9 cellular contexts compared by ENCODE assay signal in the genomic region with DNA sequence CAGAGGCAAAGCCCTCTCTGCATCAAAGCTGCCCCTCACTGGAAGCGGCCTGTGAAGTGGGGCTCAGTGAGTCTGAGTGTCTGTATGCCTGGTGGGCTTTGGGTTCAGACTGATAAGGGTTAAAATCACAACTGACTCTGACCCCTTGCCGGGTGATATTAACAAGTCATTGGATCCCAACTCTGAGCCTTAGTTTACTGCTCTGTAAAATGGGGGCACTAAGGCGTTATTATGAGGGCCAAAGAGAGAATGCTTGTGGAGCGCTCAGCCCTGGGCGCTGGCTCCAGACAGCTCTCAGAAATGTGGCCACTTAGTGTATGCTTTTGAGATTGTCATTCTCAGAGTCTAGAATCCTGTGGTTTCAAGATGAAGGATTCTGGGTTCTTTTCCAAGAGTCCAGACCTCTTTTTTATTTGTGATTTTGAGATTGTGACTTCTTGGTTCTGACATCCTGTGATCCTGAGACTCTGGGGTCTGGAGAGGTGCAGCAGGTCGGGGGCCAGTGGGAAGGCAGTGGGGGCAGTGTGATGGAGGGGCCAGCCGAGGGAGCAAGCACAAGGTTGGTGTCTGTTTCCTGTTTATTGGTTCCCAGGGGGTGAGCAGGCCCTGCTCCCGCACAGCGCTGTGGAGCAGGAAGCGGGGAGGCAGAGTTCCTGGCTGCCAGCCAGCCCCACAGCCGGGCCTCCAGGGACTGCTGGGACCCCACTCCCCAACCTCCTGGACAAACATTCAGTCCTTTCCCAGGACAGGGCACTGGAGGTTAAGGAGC. TPM values are rescaled to one million over a fixed set of nuclear protein-coding genes. Genes with fewer than 3 reads are reported as not detected.
DNase-seq lines count a peak whose midpoint lies in the region; ATAC-seq and TF ChIP-seq lines count a peak whose summit lies in the region.
"Had no signal": no experiment of that assay in that cellular context is flagged by ENCODE, and none has a peak within 500 bp of the region (broad histone marks: within the 10 kb centered on the region; RNA-seq: fewer than 3 reads in every experiment).

No MANE protein-coding gene starts in this region.

- H3K4me3 Mint-ChIP-seq in HFFc6: peak overlapping the region; percentile 65
- peak overlapping the region; percentile 16 for H3K4me3 Mint-ChIP-seq in stimulated activated memory B cell treated with anti-CD40 and anti-IgM and Interleukin-4, amounts not matched to agents 10 μg/mL and 1 μg/mL and 100 μg/mL, for 72 hours
- H3K4me3 Mint-ChIP-seq: activated naive CD8-positive, alpha-beta T cell had no signal

- peaks cover 24% of the 10 kb centered on the region for H3K36me3 Mint-ChIP-seq in HFFc6 (ENCODE audit: low read depth)
- peaks cover 48% of the 10 kb centered on the region for H3K36me3 Mint-ChIP-seq in stimulated activated memory B cell treated with anti-CD40 and anti-IgM and Interleukin-4, amounts not matched to agents 10 μg/mL and 1 μg/mL and 100 μg/mL, for 72 hours
- H3K36me3 Mint-ChIP-seq: activated naive CD8-positive, alpha-beta T cell had no signal

- H3K9ac ChIP-seq in PC-3 (ENCODE audit: low read length): no peak overlapping the region

- BruUV-seq in PC-3 (replicated peaks; lab: Mats Ljungman, UMichigan): no TSS peak

- no peaks in the 10 kb centered on the region for H3K9me3 Mint-ChIP-seq in HFFc6
- no peaks in the 10 kb centered on the region for H3K9me3 Mint-ChIP-seq in stimulated activated memory B cell treated with anti-CD40 and anti-IgM and Interleukin-4, amounts not matched to agents 10 μg/mL and 1 μg/mL and 100 μg/mL, for 72 hours

- H4K20me1 ChIP-seq in hepatocyte (ENCODE audit: insufficient read depth, poor library complexity, severe bottlenecking) (peaks cover 50% of the 10 kb centered on the region), PC-3 (ENCODE audit: low read length) (no peaks in the 10 kb centered on the region)

- no peak overlapping the region for H2AFZ ChIP-seq in hepatocyte
- no peak overlapping the region for H2AFZ ChIP-seq in PC-3 (ENCODE audit: low read length)

- no peak overlapping the region for H3K4me3 ChIP-seq in hepatocyte
- H3K4me3 ChIP-seq in PC-3 (ENCODE audit: low read length): no peak overlapping the region

- H3K9me3 ChIP-seq in hepatocyte (ENCODE audit: low read depth) (no peaks in the 10 kb centered on the region), PC-3 (ENCODE audit: low read length) (no peaks in the 10 kb centered on the region)

- no peak for ATAC-seq in stimulated activated memory B cell treated with anti-CD40 and anti-IgM and Interleukin-4, amounts not matched to agents 10 μg/mL and 1 μg/mL and 100 μg/mL, for 72 hours
- ATAC-seq in PC-3: no peak

- peaks cover 3% of the 10 kb centered on the region for H3K27me3 Mint-ChIP-seq in HFFc6 (ENCODE audit: insufficient read depth)
- no peaks in the 10 kb centered on the region for H3K27me3 Mint-ChIP-seq in stimulated activated memory B cell treated with anti-CD40 and anti-IgM and Interleukin-4, amounts not matched to agents 10 μg/mL and 1 μg/mL and 100 μg/mL, for 72 hours
- H3K27me3 Mint-ChIP-seq: activated naive CD8-positive, alpha-beta T cell had no signal

- H3K36me3 ChIP-seq in hepatocyte (replicated peaks; ENCODE audit: insufficient read depth, low read depth) (no peaks in the 10 kb centered on the region), PC-3 (ENCODE audit: low read depth, low read length) (no peaks in the 10 kb centered on the region)

- no peaks in the 10 kb centered on the region for H3F3A ChIP-seq in PC-3 (ENCODE audit: low read length, unreplicated experiment)

- 49% methylated on average over 11 of the region's 11 CpGs for WGBS in hepatocyte (ENCODE audit: low lambda C conversion rate, missing lambda C conversion rate)

- no peaks in the 10 kb centered on the region for H3K27me3 ChIP-seq in hepatocyte
- H3K27me3 ChIP-seq in PC-3 (ENCODE audit: low read length): no peaks in the 10 kb centered on the region

- H3K79me2 ChIP-seq in hepatocyte (peaks cover 100% of the 10 kb centered on the region), PC-3 (ENCODE audit: low read length) (no peaks in the 10 kb centered on the region)

- POLR2A ChIA-PET in PC-3 (lab: Charles Lee; ENCODE audit: unreplicated experiment): no interaction called here

- no peak for TF ChIP-seq CTCF in HFFc6 (IDR thresholded peaks at IDR 0.05)
- TF ChIP-seq CTCF in hepatocyte (IDR thresholded peaks at IDR 0.05; ENCODE audit: poor library complexity): no peak
- no peak for TF ChIP-seq CTCF in PC-3 (conservative IDR thresholded peaks at IDR 0.05; ENCODE audit: low read depth, low read length)

- H3K9me2 ChIP-seq in hepatocyte (replicated peaks; ENCODE audit: insufficient read depth) (no peaks in the 10 kb centered on the region), PC-3 (replicated peaks; ENCODE audit: low read length) (no peaks in the 10 kb centered on the region)

- H3K4me1 ChIP-seq in hepatocyte (ENCODE audit: insufficient read depth): peaks cover 58% of the 10 kb centered on the region
- no peaks in the 10 kb centered on the region for H3K4me1 ChIP-seq in PC-3 (ENCODE audit: insufficient read depth, low read length)

- peaks cover 90% of the 10 kb centered on the region for H3K4me1 Mint-ChIP-seq in HFFc6 (ENCODE audit: low read depth)
- H3K4me1 Mint-ChIP-seq in stimulated activated memory B cell treated with anti-CD40 and anti-IgM and Interleukin-4, amounts not matched to agents 10 μg/mL and 1 μg/mL and 100 μg/mL, for 72 hours: peaks cover 66% of the 10 kb centered on the region

- H3K27ac Mint-ChIP-seq in HFFc6: peak overlapping the region; percentile 95
- peak overlapping the region; percentile 95 for H3K27ac Mint-ChIP-seq in stimulated activated memory B cell treated with anti-CD40 and anti-IgM and Interleukin-4, amounts not matched to agents 10 μg/mL and 1 μg/mL and 100 μg/mL, for 72 hours
- H3K27ac Mint-ChIP-seq: activated naive CD8-positive, alpha-beta T cell had no signal

- peak overlapping the region; percentile 62 for H3K4me2 ChIP-seq in hepatocyte
- H3K4me2 ChIP-seq in PC-3 (ENCODE audit: low read length): no peak overlapping the region

- H3K27ac ChIP-seq in hepatocyte (peak overlapping the region; percentile 82), PC-3 (ENCODE audit: low read length) (no peak overlapping the region)

- DNase-seq in HFFc6 (peak; percentile 54), UCSD-AML1 (lab: John Stamatoyannopoulos, UW; ENCODE audit: unreplicated experiment) (peak; percentile 79), hepatocyte (ENCODE audit: low spot score) (no peak), NCI-H1930 (lab: John Stamatoyannopoulos, UW) (no peak), PC-3 (no peak), NCI-H187 (lab: John Stamatoyannopoulos, UW) (no peak)
- no peak for DNase-seq in stimulated activated CD8-positive, alpha-beta memory T cell treated with anti-CD3 and anti-CD28 coated beads, Interleukin-4, amount 100 ng/mL, for 48 hours

- CTCF ChIA-PET in PC-3 (lab: Charles Lee): interaction anchor here (0.7 kb wide), 1 partner anchor 9 kb away, joined by 4 read pairs; no protein-coding TSS in a partner anchor

- intact Hi-C loops in PC-3 (cut with micrococcal nuclease): no loop called here

RNA-seq across cellular contexts. Expression of a gene that starts 13.4 kb away (rescaled TPM):
- 100 to 1,000 TPM in 2 of 6 experiments, 10 to 100 TPM in 4; 84.6 to 112 (median 92.1) TPM for total RNA-seq in HFFc6 (2021; fragmentation: NEBNext Ultra II Directional; extraction: Animal tissue kit (Norgen Biotek cat#: 25700))
- total RNA-seq in hepatocyte (26.6 and 35.6 TPM in 2 replicates), PC-3 (2014; rRNA removed) (6.2 and 11.0 TPM in 2 replicates)
- polyA plus RNA-seq in hepatocyte: 30.2 and 36.2 TPM in 2 replicates

RNA-seq across cellular contexts. Expression of a gene that starts 49.4 kb away (rescaled TPM):
- 1 to 10 TPM in 4 of 6 experiments, under 1 TPM in 2; 0.54 to 2.4 (median 1.9) TPM for total RNA-seq in HFFc6 (2021; fragmentation: NEBNext Ultra II Directional; extraction: Animal tissue kit (Norgen Biotek cat#: 25700))
- total RNA-seq in hepatocyte (2.6 and 2.9 TPM in 2 replicates), PC-3 (2014; rRNA removed) (1.6 and 2.0 TPM in 2 replicates)
- polyA plus RNA-seq in hepatocyte: 8.9 and 9.7 TPM in 2 replicates

RNA-seq across cellular contexts. Expression of a gene that starts 54.7 kb away (rescaled TPM):
- 1 to 10 TPM; 6.2 to 7.7 (median 7.0) TPM for total RNA-seq in HFFc6 (2021; fragmentation: NEBNext Ultra II Directional; extraction: Animal tissue kit (Norgen Biotek cat#: 25700))
- total RNA-seq in hepatocyte: 2.3 and 3.4 TPM in 2 replicates
- 1.6 and 2.7 TPM in 2 replicates for polyA plus RNA-seq in hepatocyte
- 24.5 and 34.0 TPM in 2 replicates for total RNA-seq in PC-3 (2014; rRNA removed)

Comparison
In these comparisons a context has a peak if more than half of its experiments do, and no peak if none do; other contexts are left out.
1. DNase-seq: peak in HFFc6 (single experiment) and UCSD-AML1 (single experiment); none in hepatocyte (single experiment), NCI-H1930 (0 of 2), PC-3 (single experiment), NCI-H187 (0 of 2) and stimulated activated CD8-positive, alpha-beta memory T cell treated with anti-CD3 and anti-CD28 coated beads, Interleukin-4, amount 100 ng/mL, for 48 hours (single experiment).